14 cellular contexts compared by ENCODE assay signal in the genomic region with DNA sequence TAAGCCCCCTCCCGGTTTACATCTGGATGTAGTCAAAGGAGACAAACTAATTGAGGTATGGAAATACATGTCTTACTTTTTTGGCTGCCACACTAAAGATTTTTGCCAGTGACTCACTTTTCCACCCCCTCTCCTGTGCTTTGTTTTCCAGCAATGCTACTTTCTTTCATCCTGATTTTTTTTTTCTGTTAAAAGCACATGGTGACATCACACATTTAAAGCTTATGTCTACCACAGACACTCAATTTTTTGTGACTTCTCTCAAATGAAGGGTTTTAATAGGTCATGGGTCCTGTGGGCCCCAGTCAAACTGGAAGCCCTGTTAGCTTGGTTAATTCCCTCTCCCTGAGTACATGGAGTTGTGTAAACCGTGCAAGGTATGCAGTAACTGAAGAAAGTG. TPM values are rescaled to one million over a fixed set of nuclear protein-coding genes. Genes with fewer than 3 reads are reported as not detected.
DNase-seq lines count a peak whose midpoint lies in the region; ATAC-seq, FAIRE-seq and TF ChIP-seq lines count a peak whose summit lies in the region.
"Had no signal": no experiment of that assay in that cellular context is flagged by ENCODE, and none has a peak within 500 bp of the region (broad histone marks: within the 10 kb centered on the region; RNA-seq: fewer than 3 reads in every experiment).

No MANE protein-coding gene starts in this region.

- no peak overlapping the region for H3K14ac ChIP-seq in IMR-90 (replicated peaks; ENCODE audit: low read depth, low read length)

- TF ChIP-seq RAD21 in IMR-90 (IDR thresholded peaks at IDR 0.05; ENCODE audit: low read length) (no peak), GM12878 (IDR thresholded peaks at IDR 0.05; ENCODE audit: insufficient read depth, low read depth, low read length) (no peak)

- no peak for TF ChIP-seq EP300 in GM12878 (IDR thresholded peaks at IDR 0.05; ENCODE audit: borderline replicate concordance in 1 of 2, control insufficient read depth in 1 of 2, low read depth in 2 of 2, low read length in 2 of 2)

- BruUV-seq in Calu3 (replicated peaks; lab: Mats Ljungman, UMichigan) (no TSS peak), IMR-90 (replicated peaks; lab: Mats Ljungman, UMichigan) (no TSS peak), GM12878 (replicated peaks; lab: Mats Ljungman, UMichigan) (no TSS peak)

- no peak for FAIRE-seq in GM12878 (lab: Jason Lieb, UNC)
- FAIRE-seq: frontal cortex, TTC549 had no signal

- H3K36me3 Mint-ChIP-seq in Calu3 (ENCODE audit: insufficient read depth, unreplicated experiment) (peaks cover 25% of the 10 kb centered on the region), CD14-positive monocyte (peaks cover 27 to 34% of the 10 kb centered on the region in 2 donors)
- H3K36me3 Mint-ChIP-seq in naive thymus-derived CD8-positive, alpha-beta T cell = peaks cover 0 to 45% (median 0%) of the 10 kb centered on the region in 3 donors

- H3K4me2 ChIP-seq in IMR-90 (ENCODE audit: low read depth, low read length) = peak overlapping the region; percentile 32; the same call in 1 of the 2 replicates
- no peak overlapping the region for H3K4me2 ChIP-seq in GM12878 (ENCODE audit: control insufficient read depth, insufficient read depth)

- H4K8ac ChIP-seq in IMR-90 (ENCODE audit: low read depth in 2 of 2, low read length in 2 of 2) = no peak overlapping the region

- H3K4me1 ChIP-seq in IMR-90 (ENCODE audit: control insufficient read depth, insufficient read depth, low read length) = peaks cover 7% of the 10 kb centered on the region; the same call in 1 of the 2 replicates
- H3K4me1 ChIP-seq in GM12878 (ENCODE audit: control insufficient read depth, insufficient read depth, low read length) = no peaks in the 10 kb centered on the region

- no peak overlapping the region for H3K4me3 ChIP-seq in IMR-90 (ENCODE audit: insufficient read depth, low read depth, low read length)
- H3K4me3 ChIP-seq in GM12878 = peak overlapping the region; percentile 90

- no peak overlapping the region for H2AK5ac ChIP-seq in IMR-90 (ENCODE audit: low read depth, low read length)

- H4K20me1 ChIP-seq in IMR-90 (ENCODE audit: insufficient read depth, low read length) (no peaks in the 10 kb centered on the region; the same call in 1 of the 2 replicates), GM12878 (ENCODE audit: control insufficient read depth, insufficient read depth) (no peaks in the 10 kb centered on the region)

- H3K27me3 ChIP-seq in IMR-90 (ENCODE audit: control insufficient read depth, insufficient read depth, low read length) (no peaks in the 10 kb centered on the region), GM12878 (replicated peaks in 1 of 2; ENCODE audit: control insufficient read depth in 2 of 2, insufficient read depth in 2 of 2, low read length in 1 of 2) (no peaks in the 10 kb centered on the region)

- intact Hi-C loops in Calu3 (cut with micrococcal nuclease; ENCODE audit: unreplicated experiment) (no loop called here), IMR-90 (cut with micrococcal nuclease) (loop anchor here (5.0 kb wide), 2 partner anchors 105 to 160 kb away; a partner anchor contains a TSS), GM12878 (cut with micrococcal nuclease; ENCODE audit: unreplicated experiment) (loop anchor here (5.0 to 10.0 kb wide), 2 partner anchors 108 to 160 kb away; a partner anchor contains a TSS), Right ventricle myocardium inferior (cut with DNase I) (loop anchor here (5.0 kb wide), 1 partner anchor 165 kb away; no protein-coding TSS in a partner anchor), CD14-positive monocyte (cut with micrococcal nuclease) (no loop called here)

- H2BK5ac ChIP-seq in IMR-90 (ENCODE audit: low read depth, low read length, poor library complexity, severe bottlenecking) = no peak overlapping the region

- RAD21 ChIA-PET in GM12878 (lab: Charles Lee; ENCODE audit: unreplicated experiment) = interaction anchor here (0.7 kb wide), 1 partner anchor 161 kb away, joined by 3 read pairs; a partner anchor contains a TSS

- no CpG with 5 or more reads among the region's 2 CpGs for WGBS in IMR-90 (ENCODE audit: extremely low coverage in 2 of 2, insufficient read length in 1 of 2), 2 experiments
- WGBS in GM12878 (ENCODE audit: insufficient coverage, insufficient replicate concordance, low lambda C conversion rate, missing lambda C conversion rate) = 96% methylated on average over 2 of the region's 2 CpGs

- TF ChIP-seq POLR2A in IMR-90 (IDR thresholded peaks at IDR 0.05; ENCODE audit: low read depth, low read length) (no peak), GM12878 (IDR thresholded peaks at IDR 0.05; ENCODE audit: low read depth, low read length) (no peak)

- H3K27ac Mint-ChIP-seq in Calu3 (ENCODE audit: unreplicated experiment) (no peak overlapping the region), CD14-positive monocyte (no peak overlapping the region)
- H3K27ac Mint-ChIP-seq in naive thymus-derived CD8-positive, alpha-beta T cell = peak overlapping the region in 2 of 10 donors; percentile 50 to 58

- H3K27ac ChIP-seq in IMR-90 (ENCODE audit: insufficient read depth, low read length) (no peak overlapping the region), GM12878 (ENCODE audit: control insufficient read depth, insufficient read depth) (no peak overlapping the region)

- H3K56ac ChIP-seq in IMR-90 (ENCODE audit: extremely low read depth, insufficient read depth, low read length) = no peak overlapping the region

- ATAC-seq in IMR-90 (ENCODE audit: low read depth) = no peak
- ATAC-seq in GM12878 = no peak
- ATAC-seq in naive thymus-derived CD8-positive, alpha-beta T cell = no peak
- no peak for ATAC-seq in Right ventricle myocardium inferior

- H2AFZ ChIP-seq in IMR-90 (replicated peaks; ENCODE audit: low read length, poor library complexity) (no peak overlapping the region), GM12878 (ENCODE audit: control insufficient read depth, low read depth, low read length) (no peak overlapping the region)

- H2AK9ac ChIP-seq in IMR-90 (replicated peaks; ENCODE audit: low read depth, low read length, poor library complexity) = no peak overlapping the region

- no peak overlapping the region for H2BK120ac ChIP-seq in IMR-90 (ENCODE audit: low read depth, low read length)

- dilution Hi-C loops in IMR-90 (cut with HindIII; ENCODE audit: low sequenced_read_pairs, unreplicated experiment) = no loop called here

- peaks cover 34 to 44% of the 10 kb centered on the region in 2 experiments for H3K79me1 ChIP-seq in IMR-90 (ENCODE audit: low read depth in 1 of 2, low read length in 2 of 2)

- H2BK20ac ChIP-seq in IMR-90 (ENCODE audit: low read depth, low read length) = no peak overlapping the region

- POLR2A ChIA-PET in IMR-90 (lab: Charles Lee; ENCODE audit: unreplicated experiment) = no interaction called here
- POLR2A ChIA-PET in GM12878 (lab: Charles Lee) = interaction anchor here (0.6 to 1.4 kb wide), 2 partner anchors 10 to 892 kb away, joined by 3 read pairs; no protein-coding TSS in a partner anchor
- POLR2A ChIA-PET in naive thymus-derived CD8-positive, alpha-beta T cell (lab: Charles Lee) = interaction anchor here (0.5 to 0.6 kb wide), 4 partner anchors 16 to 256 kb away, joined by 4 to 6 read pairs (median 6); no protein-coding TSS in a partner anchor

- TF ChIP-seq CTCF in Calu3 (IDR thresholded peaks at IDR 0.05; ENCODE audit: unreplicated experiment) (no peak), IMR-90 (conservative IDR thresholded peaks at IDR 0.05; ENCODE audit: low read depth, low read length) (no peak), GM12878 (IDR thresholded peaks at IDR 0.05 in 2 of 3, conservative IDR thresholded peaks at IDR 0.05 in 1 of 3; ENCODE audit: control insufficient read depth in 2 of 3, extremely low read depth in 1 of 3, insufficient read depth in 1 of 3, low read depth in 3 of 3, low read length in 3 of 3) (no peak), GM10266 (IDR thresholded peaks at IDR 0.05; ENCODE audit: control insufficient read depth, insufficient read depth, low read depth, missing control alignments) (no peak), CD14-positive monocyte (IDR thresholded peaks at IDR 0.05) (no peak)

- SMC1A ChIA-PET in GM12878 (lab: Charles Lee; ENCODE audit: uncharacterized antibody, unreplicated experiment) = interaction anchor here (0.9 to 4.7 kb wide), 10 partner anchors 9 to 231 kb away, joined by 3 to 35 read pairs (median 4); a partner anchor contains a TSS

- no peak overlapping the region; the same call in 2 of the 3 replicates for H2BK15ac ChIP-seq in IMR-90 (ENCODE audit: low read depth, low read length)

- H3K4ac ChIP-seq in IMR-90 (ENCODE audit: low read depth, low read length) = no peak overlapping the region

- H3K4me1 Mint-ChIP-seq in Calu3 (ENCODE audit: low read depth, unreplicated experiment) (no peaks in the 10 kb centered on the region), CD14-positive monocyte (peaks cover 17% of the 10 kb centered on the region)
- peaks cover 8 to 55% (median 38%) of the 10 kb centered on the region in 4 donors for H3K4me1 Mint-ChIP-seq in naive thymus-derived CD8-positive, alpha-beta T cell

- peaks cover 4% of the 10 kb centered on the region; the same call in 1 of the 2 replicates for H3K36me3 ChIP-seq in IMR-90 (ENCODE audit: control insufficient read depth, insufficient read depth, low read length)
- H3K36me3 ChIP-seq in GM12878 (ENCODE audit: control insufficient read depth in 2 of 2, insufficient read depth in 2 of 2, low read length in 1 of 2) = peaks cover 0 to 4% of the 10 kb centered on the region in 2 experiments; a peak in 2 of 4 replicates

- H3K9me1 ChIP-seq in IMR-90 (ENCODE audit: insufficient read depth, low read length) = no peaks in the 10 kb centered on the region; the same call in 1 of the 2 replicates

- CTCF ChIA-PET in Calu3 (lab: Charles Lee) = interaction anchor here (0.6 kb wide), 1 partner anchor 85 kb away, joined by 4 read pairs; no protein-coding TSS in a partner anchor
- CTCF ChIA-PET in IMR-90 (lab: Yijun Ruan, JAX) = no interaction called here
- CTCF ChIA-PET in GM12878 (lab: Yijun Ruan, JAX) = interaction anchor here (0.6 to 4.8 kb wide), 8 partner anchors 8 to 226 kb away, joined by 3 to 32 read pairs (median 4); a partner anchor contains a TSS

- H3K4me3 Mint-ChIP-seq in Calu3 (ENCODE audit: low read depth, unreplicated experiment) = peak overlapping the region; percentile 88
- H3K4me3 Mint-ChIP-seq in naive thymus-derived CD8-positive, alpha-beta T cell = peak overlapping the region in 7 of 10 donors; percentile 91 to 96 (median 93)
- H3K4me3 Mint-ChIP-seq in CD14-positive monocyte = no peak overlapping the region

- H3K9me3 Mint-ChIP-seq in Calu3 (ENCODE audit: low read depth, unreplicated experiment) = no peaks in the 10 kb centered on the region
- no peaks in the 10 kb centered on the region for H3K9me3 Mint-ChIP-seq in naive thymus-derived CD8-positive, alpha-beta T cell
- H3K9me3 Mint-ChIP-seq in CD14-positive monocyte = peaks cover 0 to 4% (median 0%) of the 10 kb centered on the region in 7 donors
- H3K9me3 Mint-ChIP-seq: mesothelial cell of epicardium had no signal

- peaks cover 49% of the 10 kb centered on the region for H3K79me2 ChIP-seq in GM12878 (ENCODE audit: control insufficient read depth, insufficient read depth, low read length)

- in situ Hi-C loops in IMR-90 (cut with MboI; ENCODE audit: low sequenced_read_pairs) (no loop called here), GM12878 (cut with MboI) (no loop called here)

- H3K9ac ChIP-seq in IMR-90 (ENCODE audit: low read depth, low read length) (no peak overlapping the region), GM12878 (ENCODE audit: control insufficient read depth, insufficient read depth, low read length) (no peak overlapping the region)

- H3K27me3 Mint-ChIP-seq in Calu3 (ENCODE audit: unreplicated experiment) = no peaks in the 10 kb centered on the region
- no peaks in the 10 kb centered on the region for H3K27me3 Mint-ChIP-seq in naive thymus-derived CD8-positive, alpha-beta T cell
- no peaks in the 10 kb centered on the region for H3K27me3 Mint-ChIP-seq in CD14-positive monocyte (ENCODE audit: low read depth in 3 of 3)

- H4K91ac ChIP-seq in IMR-90 (ENCODE audit: insufficient read depth, low read depth, low read length) = no peak overlapping the region

- no peak overlapping the region for H3K23ac ChIP-seq in IMR-90 (ENCODE audit: low read depth, low read length)

- no peak overlapping the region for H4K5ac ChIP-seq in IMR-90 (ENCODE audit: low read depth, low read length)

- no peak overlapping the region for H3K18ac ChIP-seq in IMR-90 (ENCODE audit: low read depth, low read length)

- DNase-seq in Calu3 (no peak), IMR-90 (peak; percentile 62), GM12878 (ENCODE audit: low read depth, low spot score) (no peak), Right ventricle myocardium inferior (ENCODE audit: missing footprints) (no peak), T-helper 9 cell (no peak), GM10266 (ENCODE audit: extremely low spot score) (no peak), CD14-positive monocyte (ENCODE audit: low spot score) (no peak)
- DNase-seq in naive thymus-derived CD8-positive, alpha-beta T cell = no peak
- DNase-seq: amygdala, NCI-H526 treated with DMSO at 0.1 percent for 48 hours, substantia nigra had no signal

- no peaks in the 10 kb centered on the region for H3K9me3 ChIP-seq in IMR-90 (ENCODE audit: control insufficient read depth, insufficient read depth, low read length)
- H3K9me3 ChIP-seq in GM12878 (replicated peaks; ENCODE audit: control insufficient read depth, insufficient read depth, low read length) = no peaks in the 10 kb centered on the region

RNA-seq across cellular contexts. Expression of a gene that starts 2.2 kb away (rescaled TPM):
- total RNA-seq in Calu3 (2022) (29.6 and 34.3 TPM in 2 replicates), IMR-90 (2012; rRNA removed) (60.5 and 80.1 TPM in 2 replicates), GM12878 (2014; rRNA removed) (63.2 and 77.0 TPM in 2 replicates), GM12878 (2014; rRNA removed; fragmentation: Illumina TruSeq; extraction: Trizol) (50.9 and 55.6 TPM in 2 replicates), GM12878 (2021) (47.2 and 50.3 TPM in 2 replicates), Right ventricle myocardium inferior (23.9 TPM)
- polyA plus RNA-seq in IMR-90 (2012; rRNA removed) (43.3 and 53.8 TPM in 2 replicates), GM12878 (2011; rRNA removed) (59.6 and 60.5 TPM in 2 replicates), GM12878 (2014; fragmentation: Illumina TruSeq; extraction: Trizol) (61.7 and 69.5 TPM in 2 replicates), GM12878 (2014; fragmentation: Nextera tagmentation; extraction: Ambion mirVana) (10 to 100 TPM; 14.5 to 15.3 TPM), GM12878 (2014; rRNA removed) (57.1 and 65.0 TPM in 2 replicates), GM12878 (2016; fragmentation: Nextera tagmentation; extraction: Ambion mirVana) (10 to 100 TPM; 10.2 to 13.1 TPM), CD14-positive monocyte (10 to 100 TPM; 21.4 to 23.9 TPM)
- 21.8 and 33.3 TPM in 2 replicates for polyA plus RNA-seq in IMR-90 (2012; cell fraction: cytosol; rRNA removed)
- 17.4 and 26.8 TPM in 2 replicates for polyA plus RNA-seq in IMR-90 (2012; cell fraction: nucleus; rRNA removed; ENCODE audit: low replicate concordance)
- 12.7 and 14.1 TPM in 2 replicates for total RNA-seq in GM12878 (2013; cell fraction: nucleolus; rRNA removed)
- polyA plus RNA-seq in GM12878 (2011; ENCODE audit: low read depth) = 21.4 TPM
- 53.4 and 54.1 TPM in 2 replicates for polyA plus RNA-seq in GM12878 (2011; cell fraction: cytosol; rRNA removed)
- 29.7 and 30.1 TPM in 2 replicates for polyA plus RNA-seq in GM12878 (2011; cell fraction: nucleus; rRNA removed)
- polyA plus RNA-seq in GM12878 (2012) = 28.2 and 29.3 TPM in 2 replicates
- polyA minus RNA-seq in GM12878 (2011; rRNA and poly(A)+ RNA removed) = 50.2 and 66.9 TPM in 2 replicates
- polyA minus RNA-seq in GM12878 (2011; cell fraction: cytosol; rRNA and poly(A)+ RNA removed) = 22.6 and 23.4 TPM in 2 replicates
- 8.1 and 19.5 TPM in 2 replicates for polyA minus RNA-seq in GM12878 (2011; cell fraction: nucleus; rRNA and poly(A)+ RNA removed)
- total RNA-seq in naive thymus-derived CD8-positive, alpha-beta T cell = 10 to 100 TPM; 40.2 to 42.5 TPM
- polyA plus RNA-seq in naive thymus-derived CD8-positive, alpha-beta T cell = 10 to 100 TPM; 27.8 to 37.8 (median 36.2) TPM

RNA-seq across cellular contexts. Expression of a gene that starts 39.6 kb away (rescaled TPM):
- total RNA-seq in Calu3 (2022) (5.9 and 11.3 TPM in 2 replicates), IMR-90 (2012; rRNA removed) (3.6 and 4.5 TPM in 2 replicates), GM12878 (2014; rRNA removed) (70.0 and 74.0 TPM in 2 replicates), GM12878 (2014; rRNA removed; fragmentation: Illumina TruSeq; extraction: Trizol) (30.6 and 32.5 TPM in 2 replicates), GM12878 (2021) (50.5 and 58.7 TPM in 2 replicates), Right ventricle myocardium inferior (6.3 TPM)
- polyA plus RNA-seq in IMR-90 (2012; rRNA removed) (4.9 and 5.0 TPM in 2 replicates), GM12878 (2011; rRNA removed) (65.4 and 114 TPM in 2 replicates), GM12878 (2014; fragmentation: Illumina TruSeq; extraction: Trizol) (28.7 and 33.4 TPM in 2 replicates), GM12878 (2014; fragmentation: Nextera tagmentation; extraction: Ambion mirVana) (10 to 100 TPM in 1 of 2 experiments, 1 to 10 TPM in 1; 9.1 to 12.9 TPM), GM12878 (2014; rRNA removed) (59.5 and 59.7 TPM in 2 replicates), GM12878 (2016; fragmentation: Nextera tagmentation; extraction: Ambion mirVana) (10 to 100 TPM; 37.7 to 38.9 TPM), CD14-positive monocyte (100 to 1,000 TPM; 306 to 344 TPM)
- 5.7 and 7.2 TPM in 2 replicates for polyA plus RNA-seq in IMR-90 (2012; cell fraction: cytosol; rRNA removed)
- 7.4 and 9.4 TPM in 2 replicates for polyA plus RNA-seq in IMR-90 (2012; cell fraction: nucleus; rRNA removed; ENCODE audit: low replicate concordance)
- total RNA-seq in GM12878 (2013; cell fraction: nucleolus; rRNA removed) = 101 and 106 TPM in 2 replicates
- 36.2 TPM for polyA plus RNA-seq in GM12878 (2011; ENCODE audit: low read depth)
- 127 and 129 TPM in 2 replicates for polyA plus RNA-seq in GM12878 (2011; cell fraction: cytosol; rRNA removed)
- 250 and 265 TPM in 2 replicates for polyA plus RNA-seq in GM12878 (2011; cell fraction: nucleus; rRNA removed)
- polyA plus RNA-seq in GM12878 (2012) = 69.2 and 76.2 TPM in 2 replicates
- 85.6 and 142 TPM in 2 replicates for polyA minus RNA-seq in GM12878 (2011; rRNA and poly(A)+ RNA removed)
- polyA minus RNA-seq in GM12878 (2011; cell fraction: cytosol; rRNA and poly(A)+ RNA removed) = 43.2 and 45.7 TPM in 2 replicates
- polyA minus RNA-seq in GM12878 (2011; cell fraction: nucleus; rRNA and poly(A)+ RNA removed) = 68.4 and 93.7 TPM in 2 replicates
- total RNA-seq in naive thymus-derived CD8-positive, alpha-beta T cell = 10 to 100 TPM; 53.3 to 57.9 TPM
- polyA plus RNA-seq in naive thymus-derived CD8-positive, alpha-beta T cell = 10 to 100 TPM; 14.1 to 48.5 (median 23.7) TPM

RNA-seq across cellular contexts. Expression of a gene that starts 59.7 kb away (rescaled TPM):
- total RNA-seq in Calu3 (2022) (23.4 and 24.2 TPM in 2 replicates), IMR-90 (2012; rRNA removed) (54.8 and 68.3 TPM in 2 replicates), GM12878 (2014; rRNA removed) (29.9 and 32.7 TPM in 2 replicates), GM12878 (2014; rRNA removed; fragmentation: Illumina TruSeq; extraction: Trizol) (29.4 and 33.6 TPM in 2 replicates), GM12878 (2021) (24.5 and 29.3 TPM in 2 replicates), Right ventricle myocardium inferior (24.4 TPM)
- polyA plus RNA-seq in IMR-90 (2012; rRNA removed) (22.5 and 28.6 TPM in 2 replicates), GM12878 (2011; rRNA removed) (22.5 and 29.6 TPM in 2 replicates), GM12878 (2014; fragmentation: Illumina TruSeq; extraction: Trizol) (35.0 and 44.5 TPM in 2 replicates), GM12878 (2014; fragmentation: Nextera tagmentation; extraction: Ambion mirVana) (10 to 100 TPM; 23.5 to 26.9 TPM), GM12878 (2014; rRNA removed) (19.2 and 30.1 TPM in 2 replicates), GM12878 (2016; fragmentation: Nextera tagmentation; extraction: Ambion mirVana) (10 to 100 TPM; 20.2 to 25.5 TPM), CD14-positive monocyte (10 to 100 TPM; 29.4 to 36.2 TPM)
- polyA plus RNA-seq in IMR-90 (2012; cell fraction: cytosol; rRNA removed) = 17.3 and 22.0 TPM in 2 replicates
- polyA plus RNA-seq in IMR-90 (2012; cell fraction: nucleus; rRNA removed; ENCODE audit: low replicate concordance) = 23.2 and 62.6 TPM in 2 replicates
- total RNA-seq in GM12878 (2013; cell fraction: nucleolus; rRNA removed) = 74.7 and 75.4 TPM in 2 replicates
- 9.5 TPM for polyA plus RNA-seq in GM12878 (2011; ENCODE audit: low read depth)
- 11.0 and 12.8 TPM in 2 replicates for polyA plus RNA-seq in GM12878 (2011; cell fraction: cytosol; rRNA removed)
- 28.9 and 31.3 TPM in 2 replicates for polyA plus RNA-seq in GM12878 (2011; cell fraction: nucleus; rRNA removed)
- 18.1 and 21.7 TPM in 2 replicates for polyA plus RNA-seq in GM12878 (2012)
- polyA minus RNA-seq in GM12878 (2011; rRNA and poly(A)+ RNA removed) = 19.5 and 23.7 TPM in 2 replicates
- 4.8 and 9.4 TPM in 2 replicates for polyA minus RNA-seq in GM12878 (2011; cell fraction: cytosol; rRNA and poly(A)+ RNA removed)
- polyA minus RNA-seq in GM12878 (2011; cell fraction: nucleus; rRNA and poly(A)+ RNA removed) = 10.8 and 12.6 TPM in 2 replicates
- 10 to 100 TPM; 23.7 to 26.5 TPM for total RNA-seq in naive thymus-derived CD8-positive, alpha-beta T cell
- 10 to 100 TPM in 2 of 3 donors, 1 to 10 TPM in 1; 9.2 to 12.3 (median 10.6) TPM for polyA plus RNA-seq in naive thymus-derived CD8-positive, alpha-beta T cell

Comparison
In these comparisons a context has a peak if more than half of its experiments do, and no peak if none do; other contexts are left out.
1. H3K4me3 Mint-ChIP-seq: peak in Calu3 (single experiment) and naive thymus-derived CD8-positive, alpha-beta T cell (7 of 10); none in CD14-positive monocyte (0 of 2).
2. intact Hi-C loops: an anchor here in IMR-90 (5.0 kb wide), GM12878 (5.0 to 10.0 kb wide) and Right ventricle myocardium inferior (5.0 kb wide); none called in Calu3 and CD14-positive monocyte.